In genomic region chr2:60556441-60556997, GRCh38 we compare ENCODE assay signal across 9 cellular contexts. TPM values are rescaled to one million over a fixed set of nuclear protein-coding genes. Genes with fewer than 3 reads are reported as not detected.
DNase-seq lines count a peak whose midpoint lies in the region; ATAC-seq and TF ChIP-seq lines count a peak whose summit lies in the region.
"Had no signal": no experiment of that assay in that cellular context is flagged by ENCODE, and none has a peak within 500 bp of the region (broad histone marks: within the 10 kb centered on the region; RNA-seq: fewer than 3 reads in every experiment).

No MANE protein-coding gene starts in this region.

- peaks cover 21 to 25% of the 10 kb centered on the region in 2 donors for H3K4me1 Mint-ChIP-seq in natural killer cell treated with Interleukin-12 subunit alpha and Interleukin-12 subunit beta and Interleukin-15 and Interleukin-18, amount 100 ng/mL, for 72 hours (ENCODE audit: low read depth in 2 of 2)
- peaks cover 23% of the 10 kb centered on the region for H3K4me1 Mint-ChIP-seq in osteocyte (ENCODE audit: unreplicated experiment)

- no peaks in the 10 kb centered on the region for H3K9me3 ChIP-seq in ES-I3 (ENCODE audit: control insufficient read depth, insufficient read depth, low read length)
- H3K9me3 ChIP-seq in MM.1S (replicated peaks; ENCODE audit: insufficient read depth, low read length) = no peaks in the 10 kb centered on the region
- no peaks in the 10 kb centered on the region for H3K9me3 ChIP-seq in duodenal mucosa (ENCODE audit: control insufficient read depth in 1 of 2, low read length in 2 of 2)

- H3K9ac ChIP-seq in ES-I3 (ENCODE audit: low read depth, low read length) = peak overlapping the region; percentile 97; the same call in 1 of the 2 replicates
- H3K9ac ChIP-seq in MM.1S (ENCODE audit: low read length) = peak overlapping the region; percentile 9; the same call in 1 of the 2 replicates
- peak overlapping the region in 1 of 2 donors; percentile 51 for H3K9ac ChIP-seq in duodenal mucosa (ENCODE audit: low read depth in 1 of 2, low read length in 2 of 2)

- H3K4me1 ChIP-seq in ES-I3 (ENCODE audit: insufficient read depth, low read length) (no peaks in the 10 kb centered on the region), MM.1S (ENCODE audit: low read length) (peaks cover 5% of the 10 kb centered on the region; the same call in 1 of the 2 replicates), duodenal mucosa (ENCODE audit: control insufficient read depth in 1 of 2, insufficient read depth in 2 of 2, low read length in 2 of 2) (peaks cover 17 to 23% of the 10 kb centered on the region in 2 donors)

- H2AFZ ChIP-seq in MM.1S (ENCODE audit: low read length) = peak overlapping the region; percentile 62

- H3K36me3 ChIP-seq in ES-I3 (ENCODE audit: insufficient read depth, low read length) = no peaks in the 10 kb centered on the region
- H3K36me3 ChIP-seq in MM.1S (replicated peaks; ENCODE audit: insufficient read depth, low read length) = no peaks in the 10 kb centered on the region
- H3K36me3 ChIP-seq in duodenal mucosa (ENCODE audit: control insufficient read depth in 1 of 2, insufficient read depth in 2 of 2, low read length in 2 of 2) = no peaks in the 10 kb centered on the region

- no peak for TF ChIP-seq CTCF in MM.1S (IDR thresholded peaks at IDR 0.05; ENCODE audit: low read length)
- no peak for TF ChIP-seq CTCF in osteocyte (IDR thresholded peaks at IDR 0.05)

- H3K27ac ChIP-seq in MM.1S (ENCODE audit: low read length) (no peak overlapping the region), duodenal mucosa (ENCODE audit: low read depth, low read length) (no peak overlapping the region)

- H3K4me3 Mint-ChIP-seq in natural killer cell treated with Interleukin-12 subunit alpha and Interleukin-12 subunit beta and Interleukin-15 and Interleukin-18, amount 100 ng/mL, for 72 hours = peak overlapping the region; percentile 46
- H3K4me3 Mint-ChIP-seq in osteocyte (ENCODE audit: unreplicated experiment) = no peak overlapping the region

- H3K36me3 Mint-ChIP-seq in natural killer cell treated with Interleukin-12 subunit alpha and Interleukin-12 subunit beta and Interleukin-15 and Interleukin-18, amount 100 ng/mL, for 72 hours = no peaks in the 10 kb centered on the region
- no peaks in the 10 kb centered on the region for H3K36me3 Mint-ChIP-seq in osteocyte (ENCODE audit: unreplicated experiment)

- DNase-seq in MM.1S = no peak
- no peak for DNase-seq in natural killer cell treated with Interleukin-12 subunit alpha and Interleukin-12 subunit beta and Interleukin-15 and Interleukin-18, amount 100 ng/mL, for 72 hours (ENCODE audit: low spot score)
- DNase-seq in activated CD4-positive, alpha-beta T cell treated with anti-CD3 and anti-CD28 coated beads, Interleukin-2, amount 50 U/mL, for 1 hour = no peak
- DNase-seq in osteocyte (ENCODE audit: extremely low spot score, unreplicated experiment) = no peak

- H3K4me3 ChIP-seq in MM.1S (ENCODE audit: low read length) (peak overlapping the region; percentile 91), duodenal mucosa (ENCODE audit: low read depth in 1 of 2, low read length in 2 of 2) (peak overlapping the region; percentile 65 to 68)

- H3K9me3 Mint-ChIP-seq in natural killer cell treated with Interleukin-12 subunit alpha and Interleukin-12 subunit beta and Interleukin-15 and Interleukin-18, amount 100 ng/mL, for 72 hours = no peaks in the 10 kb centered on the region
- H3K9me3 Mint-ChIP-seq in osteocyte (ENCODE audit: unreplicated experiment) = no peaks in the 10 kb centered on the region

- no peaks in the 10 kb centered on the region for H3K79me2 ChIP-seq in MM.1S (ENCODE audit: low read length)

- H3K9me2 ChIP-seq in MM.1S (replicated peaks; ENCODE audit: insufficient read depth, low read length) = no peaks in the 10 kb centered on the region

- no peak overlapping the region for H3K27ac Mint-ChIP-seq in natural killer cell treated with Interleukin-12 subunit alpha and Interleukin-12 subunit beta and Interleukin-15 and Interleukin-18, amount 100 ng/mL, for 72 hours
- H3K27ac Mint-ChIP-seq in osteocyte (ENCODE audit: unreplicated experiment) = no peak overlapping the region

- peaks cover 38 to 65% of the 10 kb centered on the region in 2 donors for H3K27me3 Mint-ChIP-seq in natural killer cell treated with Interleukin-12 subunit alpha and Interleukin-12 subunit beta and Interleukin-15 and Interleukin-18, amount 100 ng/mL, for 72 hours
- H3K27me3 Mint-ChIP-seq in osteocyte (ENCODE audit: unreplicated experiment) = peaks cover 56% of the 10 kb centered on the region

- peaks cover 31% of the 10 kb centered on the region for H3F3A ChIP-seq in MM.1S (ENCODE audit: insufficient read depth, low read length)

- H3K27me3 ChIP-seq in MM.1S (replicated peaks; ENCODE audit: insufficient read depth, low read length) = peaks cover 12% of the 10 kb centered on the region; the same call in 1 of the 2 replicates
- H3K27me3 ChIP-seq in duodenal mucosa (ENCODE audit: control insufficient read depth in 1 of 2, insufficient read depth in 2 of 2, low read length in 2 of 2) = peaks cover 9 to 20% of the 10 kb centered on the region in 2 donors

- peak overlapping the region; percentile 95 for H3K4me2 ChIP-seq in MM.1S (ENCODE audit: low read depth, low read length)

- no peak for ATAC-seq in natural killer cell treated with Interleukin-12 subunit alpha and Interleukin-12 subunit beta and Interleukin-15 and Interleukin-18, amount 100 ng/mL, for 72 hours
- ATAC-seq in GM18519 (IDR thresholded peaks at IDR 0.05; ENCODE audit: low FRiP score, unreplicated experiment) (no peak), HG02885 (IDR thresholded peaks at IDR 0.05; ENCODE audit: poor library complexity, unreplicated experiment) (no peak)
- ATAC-seq: left colon had no signal

- no peaks in the 10 kb centered on the region for H4K20me1 ChIP-seq in MM.1S (ENCODE audit: insufficient read depth, low read length)

RNA-seq across cellular contexts. Expression of gene BCL11A, which starts 3.1 kb away (rescaled TPM):
- total RNA-seq in natural killer cell treated with Interleukin-12 subunit alpha and Interleukin-12 subunit beta and Interleukin-15 and Interleukin-18, amount 100 ng/mL, for 72 hours = under 1 TPM in 1 of 2 donors, not detected in 1; 0.81 TPM
- 9.7 and 10.7 TPM in 2 replicates for total RNA-seq in osteocyte
